Comparison of ENCODE assay signal across 2 cellular contexts in genomic region chr16:1985466-1986150, GRCh38.
TF ChIP-seq lines count a peak whose summit lies in the region.

No MANE protein-coding gene starts in this region.

TF ChIP-seq in IMR-90, 13 proteins besides CTCF, POLR2A, EP300 and RAD21:
- no peak for TF ChIP-seq CHD1 (IDR thresholded peaks at IDR 0.05; ENCODE audit: low read depth, low read length)
- TF ChIP-seq CEBPB (IDR thresholded peaks at IDR 0.05; ENCODE audit: low read depth, low read length): no peak
- TF ChIP-seq USF2 (IDR thresholded peaks at IDR 0.05; ENCODE audit: low read depth, low read length): no peak
- TF ChIP-seq NFE2L2 (IDR thresholded peaks at IDR 0.05; ENCODE audit: low read depth, low read length): no peak
- TF ChIP-seq MAZ (IDR thresholded peaks at IDR 0.05; ENCODE audit: borderline replicate concordance, low read depth, low read length): no peak
- no peak for TF ChIP-seq RCOR1 (IDR thresholded peaks at IDR 0.05; ENCODE audit: insufficient replicate concordance, low read length)
- TF ChIP-seq BHLHE40 (IDR thresholded peaks at IDR 0.05; ENCODE audit: low read depth, low read length): no peak
- no peak for TF ChIP-seq MAFK (IDR thresholded peaks at IDR 0.05; ENCODE audit: low read depth, low read length)
- TF ChIP-seq RFX5 (IDR thresholded peaks at IDR 0.05; ENCODE audit: low read depth, low read length): no peak
- TF ChIP-seq, protein P1, sequence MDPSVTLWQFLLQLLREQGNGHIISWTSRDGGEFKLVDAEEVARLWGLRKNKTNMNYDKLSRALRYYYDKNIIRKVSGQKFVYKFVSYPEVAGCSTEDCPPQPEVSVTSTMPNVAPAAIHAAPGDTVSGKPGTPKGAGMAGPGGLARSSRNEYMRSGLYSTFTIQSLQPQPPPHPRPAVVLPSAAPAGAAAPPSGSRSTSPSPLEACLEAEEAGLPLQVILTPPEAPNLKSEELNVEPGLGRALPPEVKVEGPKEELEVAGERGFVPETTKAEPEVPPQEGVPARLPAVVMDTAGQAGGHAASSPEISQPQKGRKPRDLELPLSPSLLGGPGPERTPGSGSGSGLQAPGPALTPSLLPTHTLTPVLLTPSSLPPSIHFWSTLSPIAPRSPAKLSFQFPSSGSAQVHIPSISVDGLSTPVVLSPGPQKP (IDR thresholded peaks at IDR 0.05; ENCODE audit: borderline replicate concordance, low read depth, low read length): no peak
TF ChIP-seq in IMR-90: peak in this region for 0.

TF ChIP-seq in K562, 482 proteins besides CTCF, POLR2A, EP300 and RAD21:
- peak; percentile 46 for TF ChIP-seq RBFOX2 (IDR thresholded peaks at IDR 0.05; ENCODE audit: low read depth, low read length)
- TF ChIP-seq FOS (IDR thresholded peaks at IDR 0.05; ENCODE audit: extremely low read depth, insufficient read length): no peak
